8 cellular contexts compared by ENCODE assay signal in genomic region chr6:107657755-107658461, GRCh38.
DNase-seq lines count a peak whose midpoint lies in the region; ATAC-seq, FAIRE-seq and TF ChIP-seq lines count a peak whose summit lies in the region.

No MANE protein-coding gene starts in this region.

- no peak for TF ChIP-seq POLR2A in right lobe of liver (IDR thresholded peaks at IDR 0.05)

- DNase-seq in COR-L47 (lab: John Stamatoyannopoulos, UW) (peak; percentile 29), SJCRH30 (peak; percentile 89 to 90), astrocyte (ENCODE audit: low read depth) (peak; percentile 73), right lobe of liver (peak in 1 of 3 donors; percentile 37), Calu3 (no peak)
- peak; percentile 60 to 87 for DNase-seq in stimulated activated naive CD8-positive, alpha-beta T cell treated with anti-CD3 and anti-CD28 coated beads, Interleukin-15, amount 100 ng/mL, for 72 hours

- H3K9me3 ChIP-seq in SJCRH30 (replicated peaks) (no peaks in the 10 kb centered on the region), astrocyte (ENCODE audit: insufficient read depth, low read depth, low read length) (no peaks in the 10 kb centered on the region), right lobe of liver (no peaks in the 10 kb centered on the region)

- no peak overlapping the region for H3K4me3 Mint-ChIP-seq in astrocyte (ENCODE audit: unreplicated experiment)
- peak overlapping the region; percentile 63 to 66 for H3K4me3 Mint-ChIP-seq in stimulated activated naive CD8-positive, alpha-beta T cell treated with anti-CD3 and anti-CD28 coated beads, Interleukin-15, amount 100 ng/mL, for 72 hours
- H3K4me3 Mint-ChIP-seq in Calu3 (ENCODE audit: low read depth, unreplicated experiment), result no peak overlapping the region

- peak overlapping the region; percentile 5 for H3K9ac ChIP-seq in astrocyte (ENCODE audit: low read length)

- H3K79me2 ChIP-seq in astrocyte (ENCODE audit: insufficient read depth, low read length), result no peaks in the 10 kb centered on the region

- H3K4me1 ChIP-seq in SJCRH30 (peaks cover 29% of the 10 kb centered on the region), astrocyte (ENCODE audit: insufficient read depth, low read length) (peaks cover 16% of the 10 kb centered on the region), right lobe of liver (peaks cover 0 to 8% (median under 1%) of the 10 kb centered on the region in 4 donors)

- H4K20me1 ChIP-seq in astrocyte (ENCODE audit: insufficient read depth, low read length), result no peaks in the 10 kb centered on the region

- H3K27me3 Mint-ChIP-seq in astrocyte (ENCODE audit: low read depth, unreplicated experiment) (peaks cover 4% of the 10 kb centered on the region), Calu3 (ENCODE audit: unreplicated experiment) (no peaks in the 10 kb centered on the region)
- no peaks in the 10 kb centered on the region for H3K27me3 Mint-ChIP-seq in stimulated activated naive CD8-positive, alpha-beta T cell treated with anti-CD3 and anti-CD28 coated beads, Interleukin-15, amount 100 ng/mL, for 72 hours

- WGBS in right lobe of liver (ENCODE audit: insufficient coverage, low coverage, low lambda C conversion rate, missing lambda C conversion rate), result 70% methylated on average over 6 of the region's 17 CpGs

- ATAC-seq in GM19438 (IDR thresholded peaks at IDR 0.05; ENCODE audit: low read depth, unreplicated experiment) (peak; percentile 92), HG03457 (IDR thresholded peaks at IDR 0.05; ENCODE audit: unreplicated experiment) (peak; percentile 85), right lobe of liver (peak; percentile 53 to 70 (median 60))
- peak; percentile 97 for ATAC-seq in stimulated activated naive CD8-positive, alpha-beta T cell treated with anti-CD3 and anti-CD28 coated beads, Interleukin-15, amount 100 ng/mL, for 72 hours

- no peak overlapping the region for H3K27ac Mint-ChIP-seq in astrocyte (ENCODE audit: unreplicated experiment)
- peak overlapping the region in 1 of 2 donors; percentile 23 for H3K27ac Mint-ChIP-seq in stimulated activated naive CD8-positive, alpha-beta T cell treated with anti-CD3 and anti-CD28 coated beads, Interleukin-15, amount 100 ng/mL, for 72 hours
- H3K27ac Mint-ChIP-seq in Calu3 (ENCODE audit: unreplicated experiment), result no peak overlapping the region

- H3K4me3 ChIP-seq in SJCRH30, result peak overlapping the region; percentile 50
- H3K4me3 ChIP-seq in astrocyte (ENCODE audit: insufficient read depth, low read depth, low read length), result peak overlapping the region; percentile 41
- no peak overlapping the region for H3K4me3 ChIP-seq in right lobe of liver

- peak overlapping the region; percentile 73 for H2AFZ ChIP-seq in astrocyte (ENCODE audit: low read depth, low read length)

- TF ChIP-seq CTCF in astrocyte (IDR thresholded peaks at IDR 0.05; ENCODE audit: insufficient read depth, low read depth, low read length) (peak; percentile 23), right lobe of liver (IDR thresholded peaks at IDR 0.05) (no peak), Calu3 (IDR thresholded peaks at IDR 0.05; ENCODE audit: unreplicated experiment) (no peak)

- no peak for FAIRE-seq in astrocyte (lab: Jason Lieb, UNC)

- no peaks in the 10 kb centered on the region for H3K9me3 Mint-ChIP-seq in astrocyte (ENCODE audit: unreplicated experiment)
- H3K9me3 Mint-ChIP-seq in stimulated activated naive CD8-positive, alpha-beta T cell treated with anti-CD3 and anti-CD28 coated beads, Interleukin-15, amount 100 ng/mL, for 72 hours, result no peaks in the 10 kb centered on the region
- peaks cover 2% of the 10 kb centered on the region for H3K9me3 Mint-ChIP-seq in Calu3 (ENCODE audit: low read depth, unreplicated experiment)

- H3K27ac ChIP-seq in SJCRH30 (peak overlapping the region; percentile 60), astrocyte (ENCODE audit: low read depth, low read length) (no peak overlapping the region), right lobe of liver (no peak overlapping the region)

- H3K27me3 ChIP-seq in SJCRH30, result no peaks in the 10 kb centered on the region
- H3K27me3 ChIP-seq in astrocyte (ENCODE audit: insufficient read depth, low read length), result no peaks in the 10 kb centered on the region
- no peaks in the 10 kb centered on the region for H3K27me3 ChIP-seq in right lobe of liver

- peaks cover 8% of the 10 kb centered on the region for H3K36me3 Mint-ChIP-seq in astrocyte (ENCODE audit: low read depth, unreplicated experiment)
- H3K36me3 Mint-ChIP-seq in Calu3 (ENCODE audit: insufficient read depth, unreplicated experiment), result peaks cover 6% of the 10 kb centered on the region

- H3K4me1 Mint-ChIP-seq in astrocyte (ENCODE audit: low read depth, unreplicated experiment) (peaks cover 17% of the 10 kb centered on the region), Calu3 (ENCODE audit: low read depth, unreplicated experiment) (peaks cover 57% of the 10 kb centered on the region)
- peaks cover 56% of the 10 kb centered on the region for H3K4me1 Mint-ChIP-seq in stimulated activated naive CD8-positive, alpha-beta T cell treated with anti-CD3 and anti-CD28 coated beads, Interleukin-15, amount 100 ng/mL, for 72 hours

- H3K4me2 ChIP-seq in astrocyte (ENCODE audit: low read length), result peak overlapping the region; percentile 81

- BruUV-seq in Calu3 (replicated peaks; lab: Mats Ljungman, UMichigan), result no TSS peak

- H3K36me3 ChIP-seq in SJCRH30 (no peaks in the 10 kb centered on the region), astrocyte (ENCODE audit: insufficient read depth, low read length) (no peaks in the 10 kb centered on the region), right lobe of liver (no peaks in the 10 kb centered on the region)

- intact Hi-C loops in right lobe of liver (cut with DNase I), result no loop called here
- intact Hi-C loops in Calu3 (cut with micrococcal nuclease; ENCODE audit: unreplicated experiment), result loop anchor here (5.0 kb wide), 1 partner anchor 201 kb away; the partner anchor contains the start of gene PDSS2

- CTCF ChIA-PET in Calu3 (lab: Charles Lee), result interaction anchor here (0.6 kb wide), 1 partner anchor 174 kb away, joined by 3 read pairs; no protein-coding TSS in a partner anchor

Comparison
In these comparisons a context has a peak if more than half of its experiments do, and no peak if none do; other contexts are left out.
1. H3K4me3 ChIP-seq: peak in SJCRH30 (single experiment) and astrocyte (single experiment); none in right lobe of liver (0 of 3).
2. H3K4me3 Mint-ChIP-seq: peak in stimulated activated naive CD8-positive, alpha-beta T cell treated with anti-CD3 and anti-CD28 coated beads, Interleukin-15, amount 100 ng/mL, for 72 hours (2 of 2); none in astrocyte (single experiment) and Calu3 (single experiment).
3. Peak in every context shown above with its lines, with median percentiles within 50 percentile points of each other: ATAC-seq.